ENCODE assay signal across 17 cellular contexts in the genomic region with DNA sequence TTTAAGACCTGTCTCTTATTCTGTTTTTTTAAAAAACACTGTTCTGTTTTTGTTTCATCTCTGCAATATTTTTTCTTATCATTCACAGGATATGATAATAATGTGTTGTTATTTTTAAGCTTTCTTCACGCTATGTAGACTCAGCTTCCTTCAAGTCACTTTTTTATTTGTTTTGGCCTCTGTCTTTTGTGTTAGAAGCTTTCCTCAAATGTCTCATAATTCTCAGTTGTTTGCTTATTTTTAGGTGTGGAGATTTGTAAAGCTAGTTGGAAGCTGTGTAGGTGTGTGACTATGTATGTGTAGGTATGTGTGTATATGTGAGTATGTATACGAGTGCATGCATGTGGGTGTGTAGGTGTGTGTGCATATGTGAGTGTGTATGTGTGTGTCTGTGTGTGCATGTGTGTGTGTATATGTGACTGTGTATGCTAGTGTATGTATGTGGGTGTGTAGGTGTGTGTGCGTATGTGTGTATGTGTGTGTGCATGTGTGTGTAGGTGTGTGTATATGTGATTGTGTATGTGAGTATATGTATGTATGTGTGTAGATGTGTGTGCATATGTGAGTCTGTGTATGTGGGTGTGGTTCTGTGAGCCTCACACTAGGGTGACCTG. TPM values are rescaled to one million over a fixed set of nuclear protein-coding genes. Genes with fewer than 3 reads are reported as not detected.
DNase-seq lines count a peak whose midpoint lies in the region; ATAC-seq, FAIRE-seq and TF ChIP-seq lines count a peak whose summit lies in the region.
"Had no signal": no experiment of that assay in that cellular context is flagged by ENCODE, and none has a peak within 500 bp of the region (broad histone marks: within the 10 kb centered on the region; RNA-seq: fewer than 3 reads in every experiment).

No MANE protein-coding gene starts in this region.

- H2AFZ ChIP-seq in GM12878 (ENCODE audit: control insufficient read depth, low read depth, low read length): no peak overlapping the region

- H3K4me2 ChIP-seq in GM12878 (ENCODE audit: control insufficient read depth, insufficient read depth): no peak overlapping the region
- H3K4me2 ChIP-seq: A549 had no signal

- no peaks in the 10 kb centered on the region for H4K20me1 ChIP-seq in GM12878 (ENCODE audit: control insufficient read depth, insufficient read depth)

- in situ Hi-C loops in GM12878 (cut with MboI): no loop called here

- TF ChIP-seq CTCF in heart right ventricle (IDR thresholded peaks at IDR 0.05) (no peak), GM12878 (IDR thresholded peaks at IDR 0.05 in 2 of 3, conservative IDR thresholded peaks at IDR 0.05 in 1 of 3; ENCODE audit: control insufficient read depth in 2 of 3, extremely low read depth in 1 of 3, insufficient read depth in 1 of 3, low read depth in 3 of 3, low read length in 3 of 3) (no peak), nephron progenitor cell (IDR thresholded peaks at IDR 0.05) (no peak)

- peaks cover 5% of the 10 kb centered on the region for H3K9me3 Mint-ChIP-seq in nephron progenitor cell

- FAIRE-seq in GM12878 (lab: Jason Lieb, UNC): no peak
- FAIRE-seq: A549, GM19239 had no signal

- peak overlapping the region; percentile 9 for H3K27ac Mint-ChIP-seq in nephron progenitor cell

- WGBS in heart right ventricle, 2 donors: 91 to 92% methylated on average over 3 of the region's 3 CpGs
- 90% methylated on average over 3 of the region's 3 CpGs for WGBS in GM12878 (ENCODE audit: insufficient coverage, insufficient replicate concordance, low lambda C conversion rate, missing lambda C conversion rate)

- H3K4me1 Mint-ChIP-seq in nephron progenitor cell: peaks cover 7% of the 10 kb centered on the region

- H3K4me3 Mint-ChIP-seq in nephron progenitor cell: no peak overlapping the region

- RAD21 ChIA-PET in GM12878 (lab: Charles Lee; ENCODE audit: unreplicated experiment): interaction anchor here (0.6 to 1.0 kb wide), 2 partner anchors 29 to 332 kb away, joined by 3 read pairs; no protein-coding TSS in a partner anchor

- H3K27ac ChIP-seq in heart right ventricle (no peak overlapping the region), GM12878 (ENCODE audit: control insufficient read depth, insufficient read depth) (no peak overlapping the region)
- H3K27ac ChIP-seq: A549, SJSA1 had no signal

- H3K4me1 ChIP-seq in heart right ventricle (peaks cover 0 to 6% (median 0%) of the 10 kb centered on the region in 9 donors), GM12878 (ENCODE audit: control insufficient read depth, insufficient read depth, low read length) (peaks cover 10% of the 10 kb centered on the region)
- H3K4me1 ChIP-seq: A549, SJSA1 had no signal

- TF ChIP-seq RAD21 in GM12878 (IDR thresholded peaks at IDR 0.05; ENCODE audit: insufficient read depth, low read depth, low read length): no peak

- no peak overlapping the region for H3K9ac ChIP-seq in GM12878 (ENCODE audit: control insufficient read depth, insufficient read depth, low read length)

- POLR2A ChIA-PET in GM12878 (lab: Charles Lee): interaction anchor here (0.5 to 1.6 kb wide), 4 partner anchors 10 to 17 kb away, joined by 3 to 4 read pairs (median 4); a partner anchor contains a TSS

- H3K36me3 ChIP-seq in heart right ventricle (no peaks in the 10 kb centered on the region), GM12878 (ENCODE audit: control insufficient read depth in 2 of 2, insufficient read depth in 2 of 2, low read length in 1 of 2) (no peaks in the 10 kb centered on the region)
- H3K36me3 ChIP-seq: SJSA1 had no signal

- SMC1A ChIA-PET in GM12878 (lab: Charles Lee; ENCODE audit: uncharacterized antibody, unreplicated experiment): interaction anchor here (0.7 to 1.8 kb wide), 3 partner anchors 24 to 91 kb away, joined by 3 to 4 read pairs (median 3); no protein-coding TSS in a partner anchor

- DNase-seq in cardiac septum (ENCODE audit: low spot score) (peak; percentile 10), heart right ventricle (no peak), GM12878 (ENCODE audit: low read depth, low spot score) (no peak), nephron progenitor cell (no peak), NCI-H146 (lab: John Stamatoyannopoulos, UW) (no peak)
- DNase-seq: C1 segment of cervical spinal cord, HCEC 1CT, KG1, NCI-H1092, NCI-H2081 treated with DMSO at 0.1 percent for 48 hours, NCI-H510A treated with DMSO at 0.1 percent for 48 hours, NCI-H82 had no signal

- TF ChIP-seq POLR2A in GM12878 (IDR thresholded peaks at IDR 0.05; ENCODE audit: low read depth, low read length): no peak

- peaks cover 15% of the 10 kb centered on the region for H3K27me3 Mint-ChIP-seq in nephron progenitor cell (ENCODE audit: low read depth, poor library complexity)

- no peak for TF ChIP-seq EP300 in GM12878 (IDR thresholded peaks at IDR 0.05; ENCODE audit: borderline replicate concordance in 1 of 2, control insufficient read depth in 1 of 2, low read depth in 2 of 2, low read length in 2 of 2)

- H3K4me3 ChIP-seq in heart right ventricle (no peak overlapping the region), GM12878 (no peak overlapping the region)
- H3K4me3 ChIP-seq: A549, SJSA1 had no signal

- H3K79me2 ChIP-seq in GM12878 (ENCODE audit: control insufficient read depth, insufficient read depth, low read length): no peaks in the 10 kb centered on the region

- H3K36me3 Mint-ChIP-seq in nephron progenitor cell (ENCODE audit: low read depth): no peaks in the 10 kb centered on the region

- no TSS peak for BruUV-seq in GM12878 (replicated peaks; lab: Mats Ljungman, UMichigan)

- ATAC-seq in heart right ventricle (no peak), GM12878 (no peak), HG02571 (IDR thresholded peaks at IDR 0.05; ENCODE audit: unreplicated experiment) (no peak), GM19467 (IDR thresholded peaks at IDR 0.05; ENCODE audit: unreplicated experiment) (no peak)
- ATAC-seq: A549 had no signal

- CTCF ChIA-PET in GM12878 (lab: Yijun Ruan, JAX): interaction anchor here (1.0 to 7.3 kb wide), 10 partner anchors 10 to 326 kb away, joined by 3 to 41 read pairs (median 6); a partner anchor contains a TSS

- H3K27me3 ChIP-seq in heart right ventricle (no peaks in the 10 kb centered on the region), GM12878 (replicated peaks in 1 of 2; ENCODE audit: control insufficient read depth in 2 of 2, insufficient read depth in 2 of 2, low read length in 1 of 2) (no peaks in the 10 kb centered on the region)

- H3K9me3 ChIP-seq in heart right ventricle (peaks cover 0 to 4% (median 0%) of the 10 kb centered on the region in 11 donors), GM12878 (replicated peaks; ENCODE audit: control insufficient read depth, insufficient read depth, low read length) (no peaks in the 10 kb centered on the region)
- H3K9me3 ChIP-seq: A549, SJSA1 had no signal

- intact Hi-C loops in cardiac septum (cut with DNase I) (no loop called here), heart right ventricle (cut with DNase I) (no loop called here), GM12878 (cut with micrococcal nuclease; ENCODE audit: unreplicated experiment) (no loop called here)

TF ChIP-seq in GM12878, 131 proteins besides CTCF, POLR2A, EP300 and RAD21 (continues in another document):
- TF ChIP-seq ZBED1 (IDR thresholded peaks at IDR 0.05; ENCODE audit: borderline replicate concordance) (no peak), HDGF (IDR thresholded peaks at IDR 0.05) (0 out of 2 replicates have a peak, but pooled peaks have one; percentile 33)
- TF ChIP-seq, protein P1, sequence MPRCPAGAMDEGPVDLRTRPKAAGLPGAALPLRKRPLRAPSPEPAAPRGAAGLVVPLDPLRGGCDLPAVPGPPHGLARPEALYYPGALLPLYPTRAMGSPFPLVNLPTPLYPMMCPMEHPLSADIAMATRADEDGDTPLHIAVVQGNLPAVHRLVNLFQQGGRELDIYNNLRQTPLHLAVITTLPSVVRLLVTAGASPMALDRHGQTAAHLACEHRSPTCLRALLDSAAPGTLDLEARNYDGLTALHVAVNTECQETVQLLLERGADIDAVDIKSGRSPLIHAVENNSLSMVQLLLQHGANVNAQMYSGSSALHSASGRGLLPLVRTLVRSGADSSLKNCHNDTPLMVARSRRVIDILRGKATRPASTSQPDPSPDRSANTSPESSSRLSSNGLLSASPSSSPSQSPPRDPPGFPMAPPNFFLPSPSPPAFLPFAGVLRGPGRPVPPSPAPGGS (IDR thresholded peaks at IDR 0.05; ENCODE audit: borderline replicate concordance, insufficient read depth, low read depth, low read length, poor library complexity, severe bottlenecking): peak; percentile 95
- TF ChIP-seq, protein P2, sequence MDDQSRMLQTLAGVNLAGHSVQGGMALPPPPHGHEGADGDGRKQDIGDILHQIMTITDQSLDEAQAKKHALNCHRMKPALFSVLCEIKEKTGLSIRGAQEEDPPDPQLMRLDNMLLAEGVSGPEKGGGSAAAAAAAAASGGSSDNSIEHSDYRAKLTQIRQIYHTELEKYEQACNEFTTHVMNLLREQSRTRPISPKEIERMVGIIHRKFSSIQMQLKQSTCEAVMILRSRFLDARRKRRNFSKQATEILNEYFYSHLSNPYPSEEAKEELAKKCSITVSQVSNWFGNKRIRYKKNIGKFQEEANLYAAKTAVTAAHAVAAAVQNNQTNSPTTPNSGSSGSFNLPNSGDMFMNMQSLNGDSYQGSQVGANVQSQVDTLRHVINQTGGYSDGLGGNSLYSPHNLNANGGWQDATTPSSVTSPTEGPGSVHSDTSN (IDR thresholded peaks at IDR 0.05; ENCODE audit: insufficient replicate concordance, low read depth, low read length): peak; percentile 52

RNA-seq across cellular contexts. Expression of a gene that starts 16.3 kb away (rescaled TPM):
- 233 TPM for total RNA-seq in cardiac septum
- total RNA-seq in heart right ventricle: 100 to 1,000 TPM; 163 to 456 (median 216) TPM
- 100 to 1,000 TPM; 133 to 396 TPM for polyA plus RNA-seq in heart right ventricle
- total RNA-seq in GM12878 (2013; cell fraction: nucleolus; rRNA removed): 183 and 202 TPM in 2 replicates
- total RNA-seq in GM12878 (2014; rRNA removed): 23.2 and 26.8 TPM in 2 replicates
- 11.1 and 11.4 TPM in 2 replicates for total RNA-seq in GM12878 (2014; rRNA removed; fragmentation: Illumina TruSeq; extraction: Trizol)
- 24.5 and 29.5 TPM in 2 replicates for total RNA-seq in GM12878 (2021)
- polyA plus RNA-seq in GM12878 (2011; ENCODE audit: low read depth): 53.3 TPM
- 86.0 and 140 TPM in 2 replicates for polyA plus RNA-seq in GM12878 (2011; rRNA removed)
- polyA plus RNA-seq in GM12878 (2011; cell fraction: cytosol; rRNA removed): 139 and 149 TPM in 2 replicates
- 331 and 548 TPM in 2 replicates for polyA plus RNA-seq in GM12878 (2011; cell fraction: nucleus; rRNA removed)
- polyA plus RNA-seq in GM12878 (2012): 77.6 and 104 TPM in 2 replicates
- polyA plus RNA-seq in GM12878 (2014; fragmentation: Illumina TruSeq; extraction: Trizol): 18.1 and 22.4 TPM in 2 replicates
- 1 to 10 TPM; 2.9 to 4.3 TPM for polyA plus RNA-seq in GM12878 (2014; fragmentation: Nextera tagmentation; extraction: Ambion mirVana)
- 25.6 and 27.2 TPM in 2 replicates for polyA plus RNA-seq in GM12878 (2014; rRNA removed)
- 1 to 10 TPM in 1 of 2 experiments, under 1 TPM in 1; 0.96 to 1.3 TPM for polyA plus RNA-seq in GM12878 (2016; fragmentation: Nextera tagmentation; extraction: Ambion mirVana)
- polyA minus RNA-seq in GM12878 (2011; rRNA and poly(A)+ RNA removed): 232 and 237 TPM in 2 replicates
- 38.4 and 39.6 TPM in 2 replicates for polyA minus RNA-seq in GM12878 (2011; cell fraction: cytosol; rRNA and poly(A)+ RNA removed)
- 127 and 145 TPM in 2 replicates for polyA minus RNA-seq in GM12878 (2011; cell fraction: nucleus; rRNA and poly(A)+ RNA removed)
